In the genomic region with DNA sequence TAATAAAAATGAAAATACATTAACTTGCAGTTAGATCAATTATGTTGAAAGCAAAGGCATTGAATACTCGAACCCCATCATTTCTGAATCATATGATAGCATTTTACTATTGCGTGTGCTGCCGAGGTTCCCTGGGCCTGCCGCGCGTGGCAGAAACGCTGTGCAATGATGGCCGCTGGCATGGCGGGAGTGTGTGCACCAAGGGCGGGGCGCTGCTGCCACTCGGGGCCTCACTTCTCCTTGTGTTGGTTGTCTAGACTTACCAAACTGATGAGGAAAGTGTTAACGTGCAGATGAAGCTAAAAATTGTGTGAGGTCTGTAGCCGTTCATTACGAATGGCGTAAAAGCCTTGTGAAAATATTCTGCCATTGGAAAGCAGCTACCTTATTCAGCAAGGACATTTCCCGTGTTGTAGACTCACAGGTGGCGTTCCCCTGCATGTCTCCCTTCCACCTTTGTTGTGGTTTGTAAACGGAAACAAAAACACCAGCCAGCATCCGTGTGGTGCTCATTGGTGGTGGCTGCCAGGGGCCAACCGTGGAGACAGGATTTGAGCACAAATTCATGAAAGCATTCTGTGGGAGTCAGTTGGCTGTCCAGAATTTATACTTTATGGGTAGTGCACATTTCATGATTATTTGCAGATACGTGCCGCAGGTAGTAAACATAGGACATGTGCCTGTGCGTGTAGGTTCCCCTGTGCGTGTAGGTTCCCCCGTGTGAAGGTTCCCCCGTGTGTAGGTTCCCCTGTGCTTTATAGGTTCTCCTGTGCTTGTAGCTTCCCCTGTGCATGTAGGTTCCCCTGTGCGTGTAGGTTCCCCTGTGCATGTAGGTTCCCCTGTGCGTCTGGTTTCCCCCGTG, we compare ENCODE assay signal across 9 cellular contexts. TPM values are rescaled to one million over a fixed set of nuclear protein-coding genes. Genes with fewer than 3 reads are reported as not detected.
DNase-seq lines count a peak whose midpoint lies in the region; ATAC-seq and TF ChIP-seq lines count a peak whose summit lies in the region.
"Had no signal": no experiment of that assay in that cellular context is flagged by ENCODE, and none has a peak within 500 bp of the region (broad histone marks: within the 10 kb centered on the region; RNA-seq: fewer than 3 reads in every experiment).

No MANE protein-coding gene starts in this region.

- no peak overlapping the region for H2AFZ ChIP-seq in PC-9

- H3K27ac Mint-ChIP-seq in immature natural killer cell = peak overlapping the region; percentile 90 to 95 (median 93)

- POLR2A ChIA-PET in PC-9 (lab: Charles Lee; ENCODE audit: unreplicated experiment) = no interaction called here

- H3K9me3 ChIP-seq in PC-9 (ENCODE audit: insufficient read depth, low read depth) = 0 out of 2 replicates have a peak, but pooled peaks cover 3% of the 10 kb centered on the region
- H3K9me3 ChIP-seq: left lung had no signal

- H3K4me2 ChIP-seq in PC-9 = no peak overlapping the region

- peaks cover 3 to 11% (median 10%) of the 10 kb centered on the region in 3 donors for H3K27me3 Mint-ChIP-seq in immature natural killer cell (ENCODE audit: low read depth in 3 of 3)

- peak overlapping the region; percentile 75 to 94 (median 89) for H3K4me3 Mint-ChIP-seq in immature natural killer cell

- CTCF ChIA-PET in PC-9 (lab: Charles Lee) = no interaction called here

- DNase-seq in HL-60 (ENCODE audit: low read depth in 1 of 2, low spot score in 1 of 2) (peak in 1 of 2 experiments; percentile 68), immature natural killer cell (peak; percentile 69 to 76 (median 71)), PC-9 (no peak), HUDEP-2 (lab: John Stamatoyannopoulos, UW; ENCODE audit: unreplicated experiment in 76 of 76) (no peak), NCI-H510A treated with DMSO at 0.1 percent for 48 hours (lab: John Stamatoyannopoulos, UW) (no peak)
- DNase-seq in activated CD8-positive, alpha-beta memory T cell treated with anti-CD3 and anti-CD28 coated beads for 4 hours (ENCODE audit: low read depth in 2 of 2) = peak; percentile 20 to 47
- peak; percentile 37 to 89 (median 76) for DNase-seq in stimulated activated naive CD4-positive, alpha-beta T cell (lab: John Stamatoyannopoulos, UW)

- intact Hi-C loops in PC-9 (cut with micrococcal nuclease; ENCODE audit: unreplicated experiment) = no loop called here

- H3K4me1 Mint-ChIP-seq in immature natural killer cell = peaks cover 38 to 41% of the 10 kb centered on the region in 2 donors

- peaks cover 18% of the 10 kb centered on the region for H4K20me1 ChIP-seq in PC-9 (ENCODE audit: insufficient read depth)

- no TSS peak for BruUV-seq in PC-9 (replicated peaks; lab: Mats Ljungman, UMichigan)

- TF ChIP-seq CTCF in HL-60 (IDR thresholded peaks at IDR 0.05; ENCODE audit: insufficient read depth, low read length) (no peak), PC-9 (conservative IDR thresholded peaks at IDR 0.05) (no peak)

- H3K9me3 Mint-ChIP-seq in immature natural killer cell = no peaks in the 10 kb centered on the region

- H3K79me2 ChIP-seq in PC-9 (ENCODE audit: low read depth) = 0 out of 2 replicates have a peak, but pooled peaks cover 20% of the 10 kb centered on the region

- peak overlapping the region; percentile 83 for H3K27ac ChIP-seq in HL-60 (replicated peaks)
- no peak overlapping the region for H3K27ac ChIP-seq in PC-9

- no peak overlapping the region for H3K4me3 ChIP-seq in HL-60 (replicated peaks; ENCODE audit: insufficient read depth, low read length)
- no peak overlapping the region for H3K4me3 ChIP-seq in PC-9

- no peak for ATAC-seq in GM21367 (IDR thresholded peaks at IDR 0.05; ENCODE audit: unreplicated experiment)

- no peaks in the 10 kb centered on the region for H3K36me3 Mint-ChIP-seq in immature natural killer cell

- H3K36me3 ChIP-seq in PC-9 (ENCODE audit: low read depth) = no peaks in the 10 kb centered on the region
- H3K36me3 ChIP-seq: left lung had no signal

- no peaks in the 10 kb centered on the region for H3K27me3 ChIP-seq in HL-60 (ENCODE audit: insufficient read depth, poor library complexity, severe bottlenecking)
- no peaks in the 10 kb centered on the region for H3K27me3 ChIP-seq in PC-9 (ENCODE audit: insufficient read depth, low read depth)
- H3K27me3 ChIP-seq: left lung had no signal

- H3K9me2 ChIP-seq in PC-9 (ENCODE audit: insufficient read depth) = no peaks in the 10 kb centered on the region

- peaks cover 8% of the 10 kb centered on the region for H3F3A ChIP-seq in PC-9 (ENCODE audit: insufficient read depth, low read depth)

- no peaks in the 10 kb centered on the region for H3K4me1 ChIP-seq in PC-9 (replicated peaks; ENCODE audit: insufficient read depth)

RNA-seq across cellular contexts. Expression of a gene that starts 5.9 kb away (rescaled TPM):
- polyA plus RNA-seq in immature natural killer cell = 10 to 100 TPM in 1 of 3 donors, 1 to 10 TPM in 2; 3.5 to 23.0 (median 4.1) TPM
- total RNA-seq in PC-9 (2021) = 36.4 and 38.2 TPM in 2 replicates

Comparison
In these comparisons a context has a peak if more than half of its experiments do, and no peak if none do; other contexts are left out.
1. DNase-seq: peak in activated CD8-positive, alpha-beta memory T cell treated with anti-CD3 and anti-CD28 coated beads for 4 hours (2 of 2), immature natural killer cell (3 of 3) and stimulated activated naive CD4-positive, alpha-beta T cell (6 of 6); none in PC-9 (0 of 2), HUDEP-2 (0 of 76) and NCI-H510A treated with DMSO at 0.1 percent for 48 hours (single experiment).